20 cellular contexts compared by ENCODE assay signal in genomic region chr10:52999258-52999657, GRCh38.
DNase-seq lines count a peak whose midpoint lies in the region; ATAC-seq and TF ChIP-seq lines count a peak whose summit lies in the region.
"Had no signal": no experiment of that assay in that cellular context is flagged by ENCODE, and none has a peak within 500 bp of the region (broad histone marks: within the 10 kb centered on the region; RNA-seq: fewer than 3 reads in every experiment).

No MANE protein-coding gene starts in this region.

- no peak overlapping the region for H3K4me3 ChIP-seq in mucosa of descending colon
- H3K4me3 ChIP-seq in dorsolateral prefrontal cortex, result no peak overlapping the region
- H3K4me3 ChIP-seq: BLaER1 had no signal

- H3K27ac ChIP-seq in dorsolateral prefrontal cortex (no peak overlapping the region), caudate nucleus (ENCODE audit: low read depth, low read length) (no peak overlapping the region)
- H3K27ac ChIP-seq: 22Rv1, BLaER1 had no signal

- H3K9me3 ChIP-seq in mucosa of descending colon, result no peaks in the 10 kb centered on the region
- H3K9me3 ChIP-seq: BLaER1 had no signal

- DNase-seq in DMS53 (lab: John Stamatoyannopoulos, UW) (peak; percentile 16), DMS53 treated with DMSO at 0.1 percent for 48 hours (lab: John Stamatoyannopoulos, UW; ENCODE audit: unreplicated experiment) (no peak), mucosa of descending colon (no peak), dorsolateral prefrontal cortex (no peak), caudate nucleus (lab: John Stamatoyannopoulos, UW) (no peak)
- DNase-seq: ACHN; CD4-positive, alpha-beta memory T cell; GDM1; GOT3; KG1; NCI-H1105; NCI-H2029 treated with DMSO at 0.1 percent for 48 hours; NCI-H446; NCI-H526; Right ventricle myocardium superior had no signal

- peaks cover 6% of the 10 kb centered on the region for H3K36me3 Mint-ChIP-seq in dendritic cell treated with granulocyte-macrophage colony-stimulating factor and Interleukin-4, amounts not matched to agents 40 ng/mL and 50 ng/mL, for 4 days (ENCODE audit: low read depth)
- H3K36me3 Mint-ChIP-seq: CD4-positive, alpha-beta memory T cell had no signal

- H3K27me3 Mint-ChIP-seq in dendritic cell treated with granulocyte-macrophage colony-stimulating factor and Interleukin-4, amounts not matched to agents 40 ng/mL and 50 ng/mL, for 4 days, result peaks cover 2% of the 10 kb centered on the region
- H3K27me3 Mint-ChIP-seq: CD4-positive, alpha-beta memory T cell had no signal

- H3K27me3 ChIP-seq in dorsolateral prefrontal cortex, result no peaks in the 10 kb centered on the region
- H3K27me3 ChIP-seq: BLaER1 had no signal

- no peaks in the 10 kb centered on the region for H3K36me3 ChIP-seq in mucosa of descending colon (ENCODE audit: low read depth)
- H3K36me3 ChIP-seq: BLaER1 had no signal

- no peaks in the 10 kb centered on the region for H3K4me1 ChIP-seq in mucosa of descending colon (ENCODE audit: low read depth)
- H3K4me1 ChIP-seq: BLaER1 had no signal

- peaks cover 17% of the 10 kb centered on the region for H3K4me1 Mint-ChIP-seq in dendritic cell treated with granulocyte-macrophage colony-stimulating factor and Interleukin-4, amounts not matched to agents 40 ng/mL and 50 ng/mL, for 4 days (ENCODE audit: low read depth)
- H3K4me1 Mint-ChIP-seq: CD4-positive, alpha-beta memory T cell had no signal

- no peak overlapping the region for H3K4me3 Mint-ChIP-seq in dendritic cell treated with granulocyte-macrophage colony-stimulating factor and Interleukin-4, amounts not matched to agents 40 ng/mL and 50 ng/mL, for 4 days
- H3K4me3 Mint-ChIP-seq: CD4-positive, alpha-beta memory T cell had no signal

- intact Hi-C loops in dendritic cell treated with granulocyte-macrophage colony-stimulating factor and Interleukin-4, amounts not matched to agents 40 ng/mL and 50 ng/mL, for 4 days (cut with micrococcal nuclease), result no loop called here
- intact Hi-C loops in mucosa of descending colon (cut with DNase I, micrococcal nuclease) (no loop called here), dorsolateral prefrontal cortex (cut with DNase I) (no loop called here)

- peaks cover 11% of the 10 kb centered on the region for H3K9me3 Mint-ChIP-seq in dendritic cell treated with granulocyte-macrophage colony-stimulating factor and Interleukin-4, amounts not matched to agents 40 ng/mL and 50 ng/mL, for 4 days

- peak overlapping the region; percentile 34 for H3K27ac Mint-ChIP-seq in dendritic cell treated with granulocyte-macrophage colony-stimulating factor and Interleukin-4, amounts not matched to agents 40 ng/mL and 50 ng/mL, for 4 days

- ATAC-seq in mucosa of descending colon (peak; percentile 29), HG03354 (IDR thresholded peaks at IDR 0.05; ENCODE audit: poor library complexity, severe bottlenecking, unreplicated experiment) (no peak), HG03460 (IDR thresholded peaks at IDR 0.05; ENCODE audit: unreplicated experiment) (no peak)

- no peak for TF ChIP-seq CTCF in mucosa of descending colon (IDR thresholded peaks at IDR 0.05)
- no peak for TF ChIP-seq CTCF in dorsolateral prefrontal cortex (IDR thresholded peaks at IDR 0.05 in 54 of 56, conservative IDR thresholded peaks at IDR 0.05 in 2 of 56; ENCODE audit: low read depth in 1 of 56, partially characterized antibody in 56 of 56)
